Comparison of ENCODE assay signal across 1 cellular context in genomic region chr12:116264525-116265070, GRCh38.
TF ChIP-seq lines count a peak whose summit lies in the region.

No MANE protein-coding gene starts in this region.

TF ChIP-seq in HEK293, 187 proteins besides CTCF, POLR2A, EP300 and RAD21 (continued from another document):
- TF ChIP-seq PRDM10 (tag by site-specific recombination; IDR thresholded peaks at IDR 0.05) (peak; percentile 91), HOXD13 (CRISPR knock-in tag; IDR thresholded peaks at IDR 0.05; ENCODE audit: borderline replicate concordance) (no peak)
